Comparison of ENCODE assay signal across 19 cellular contexts in genomic region chr11:108787105-108787504, GRCh38.
A peak's percentile ranks its signal among the peaks of the same experiment; 100 is the strongest.
DNase-seq lines count a peak whose midpoint lies in the region; ATAC-seq and TF ChIP-seq lines count a peak whose summit lies in the region.
"Had no signal": no experiment of that assay in that cellular context is flagged by ENCODE, and none has a peak within 500 bp of the region (broad histone marks: within the 10 kb centered on the region; RNA-seq: fewer than 3 reads in every experiment).

No MANE protein-coding gene starts in this region.

- peak overlapping the region in 2 of 3 experiments; percentile 15 to 48; a peak in 2 of 7 replicates for H3K27ac Mint-ChIP-seq in H9
- peak overlapping the region; percentile 85 for H3K27ac Mint-ChIP-seq in nephron progenitor cell
- no peak overlapping the region for H3K27ac Mint-ChIP-seq in CD8-positive, alpha-beta memory T cell

- H3K4me2 ChIP-seq in H9 (ENCODE audit: insufficient read depth, insufficient read length, low read length) = no peak overlapping the region

- DNase-seq in ACHN = peak; percentile 15
- no peak for DNase-seq in H9
- DNase-seq in epithelial cell of esophagus (ENCODE audit: low read depth) = peak; percentile 14
- DNase-seq in nephron progenitor cell = no peak
- DNase-seq in CD8-positive, alpha-beta memory T cell = no peak
- no peak for DNase-seq in iPS-NIHi11 (ENCODE audit: low spot score)
- DNase-seq: 8988T, GF-D8, KBM-7, NCI-H1105, NCI-H1436 treated with DMSO at 0.1 percent for 48 hours, NCI-H1930, NCI-H2107, NCI-H524, NCI-H748 treated with DMSO at 0.1 percent for 48 hours, SJCRH30 had no signal

- no peak overlapping the region for H2BK120ac ChIP-seq in H9 (ENCODE audit: low read depth, low read length, poor library complexity, severe bottlenecking)

- no peak overlapping the region for H3K56ac ChIP-seq in H9 (ENCODE audit: insufficient read length, low read depth, low read length)

- H2AK5ac ChIP-seq in H9 (ENCODE audit: insufficient read length, low read length) = no peak overlapping the region

- no peak overlapping the region for H2AFZ ChIP-seq in H9 (ENCODE audit: low read length)

- H4K91ac ChIP-seq in H9 (ENCODE audit: insufficient read length, low read depth, low read length) = no peak overlapping the region

- no CpG with 5 or more reads among the region's 6 CpGs for WGBS in H9 (ENCODE audit: extremely low coverage, insufficient read length, low lambda C conversion rate)

- H2BK20ac ChIP-seq in H9 (ENCODE audit: low read depth, low read length, poor library complexity, severe bottlenecking) = no peak overlapping the region

- TF ChIP-seq CTCF in H9 (conservative IDR thresholded peaks at IDR 0.05) (no peak), epithelial cell of esophagus (IDR thresholded peaks at IDR 0.05; ENCODE audit: insufficient read depth, low read depth, low read length, missing control alignments) (no peak), nephron progenitor cell (IDR thresholded peaks at IDR 0.05) (no peak)

- POLR2A ChIA-PET in CD8-positive, alpha-beta memory T cell (lab: Charles Lee) = no interaction called here

- in situ Hi-C loops in ACHN (cut with HindIII; ENCODE audit: low pct_ligation_motif_present, low pct_unique_long_range_greater_than_20kb, low sequenced_read_pairs) = no loop called here

- peaks cover 3% of the 10 kb centered on the region for H3K79me1 ChIP-seq in H9 (ENCODE audit: insufficient read depth, low read depth, low read length, poor library complexity, severe bottlenecking)

- H3K9ac ChIP-seq in H9 (ENCODE audit: extremely low read depth, insufficient read length, low read length) = no peak overlapping the region

- peaks cover 8% of the 10 kb centered on the region; the same call in 1 of the 2 replicates for H3K4me1 ChIP-seq in H9 (ENCODE audit: insufficient read depth, low read length)
- H3K4me1 ChIP-seq in CD8-positive, alpha-beta memory T cell (ENCODE audit: insufficient read depth, low read length) = no peaks in the 10 kb centered on the region
- H3K4me1 ChIP-seq: SJCRH30 had no signal

- H3K79me2 ChIP-seq in H9 (ENCODE audit: insufficient read depth, low read length) = no peaks in the 10 kb centered on the region; the same call in 1 of the 2 replicates

- H3K36me3 Mint-ChIP-seq in H9 (ENCODE audit: insufficient read depth in 1 of 3, low read depth in 3 of 3) = peaks cover 0 to 2% (median 0%) of the 10 kb centered on the region in 3 experiments; a peak in 1 of 7 replicates
- H3K36me3 Mint-ChIP-seq in nephron progenitor cell (ENCODE audit: low read depth) = peaks cover 40% of the 10 kb centered on the region
- H3K36me3 Mint-ChIP-seq in CD8-positive, alpha-beta memory T cell = peaks cover 0 to 7% (median 1%) of the 10 kb centered on the region in 3 donors

- peaks cover 33% of the 10 kb centered on the region in 2 experiments for H3K4me1 Mint-ChIP-seq in H9
- H3K4me1 Mint-ChIP-seq in nephron progenitor cell = peaks cover 36% of the 10 kb centered on the region
- peaks cover 45 to 68% (median 63%) of the 10 kb centered on the region in 3 donors for H3K4me1 Mint-ChIP-seq in CD8-positive, alpha-beta memory T cell

- H2BK12ac ChIP-seq in H9 (ENCODE audit: insufficient read length, low read depth, low read length) = no peak overlapping the region

- no peak overlapping the region for H3T11ph ChIP-seq in H9 (ENCODE audit: low read length)

- H3K9me3 Mint-ChIP-seq in H9 (no peaks in the 10 kb centered on the region), nephron progenitor cell (peaks cover 30% of the 10 kb centered on the region)
- no peaks in the 10 kb centered on the region for H3K9me3 Mint-ChIP-seq in CD8-positive, alpha-beta memory T cell

- no peak overlapping the region for H2BK5ac ChIP-seq in H9 (ENCODE audit: insufficient read length, low read length)

- no peak overlapping the region for H3K4ac ChIP-seq in H9 (ENCODE audit: low read depth, low read length)

- H4K5ac ChIP-seq in H9 (ENCODE audit: insufficient read length, low read depth, low read length) = no peak overlapping the region

- no peaks in the 10 kb centered on the region for H3K23me2 ChIP-seq in H9 (ENCODE audit: insufficient read length, low read depth, low read length, poor library complexity, severe bottlenecking)

- no peak overlapping the region for H3K23ac ChIP-seq in H9 (ENCODE audit: insufficient read length, low read depth, low read length)

- CTCF ChIA-PET in CD8-positive, alpha-beta memory T cell (lab: Charles Lee) = no interaction called here

- H4K20me1 ChIP-seq in H9 (ENCODE audit: control insufficient read depth, insufficient read depth, insufficient read length) = no peaks in the 10 kb centered on the region

- H3K36me3 ChIP-seq in CD8-positive, alpha-beta memory T cell (ENCODE audit: insufficient read depth, low read length) = no peaks in the 10 kb centered on the region
- H3K36me3 ChIP-seq: SJCRH30 had no signal

- no peak overlapping the region for H4K8ac ChIP-seq in H9 (replicated peaks; ENCODE audit: insufficient read length, low read depth, low read length)

- H3K27me3 ChIP-seq in H9 (ENCODE audit: insufficient read depth, low read length) = no peaks in the 10 kb centered on the region
- no peaks in the 10 kb centered on the region for H3K27me3 ChIP-seq in CD8-positive, alpha-beta memory T cell (ENCODE audit: insufficient read depth, low read length, poor library complexity, severe bottlenecking)
- H3K27me3 ChIP-seq: SJCRH30 had no signal

- no peaks in the 10 kb centered on the region for H3K9me3 ChIP-seq in H9 (ENCODE audit: control insufficient read depth, low read depth, low read length)
- H3K9me3 ChIP-seq in CD8-positive, alpha-beta memory T cell (ENCODE audit: low read length) = no peaks in the 10 kb centered on the region
- H3K9me3 ChIP-seq: SJCRH30 had no signal

- H3K18ac ChIP-seq in H9 (ENCODE audit: insufficient read length, low read depth, low read length) = no peak overlapping the region

- no peak overlapping the region for H2BK15ac ChIP-seq in H9 (ENCODE audit: low read depth, low read length)

- H3K4me3 Mint-ChIP-seq in H9 (no peak overlapping the region), nephron progenitor cell (no peak overlapping the region)
- H3K4me3 Mint-ChIP-seq in CD8-positive, alpha-beta memory T cell = no peak overlapping the region

- H3K27me3 Mint-ChIP-seq in H9 (ENCODE audit: low read depth) (no peaks in the 10 kb centered on the region), nephron progenitor cell (ENCODE audit: low read depth, poor library complexity) (no peaks in the 10 kb centered on the region)
- H3K27me3 Mint-ChIP-seq in CD8-positive, alpha-beta memory T cell = no peaks in the 10 kb centered on the region

- no peak for ATAC-seq in HG03196 (IDR thresholded peaks at IDR 0.05; ENCODE audit: unreplicated experiment)
- ATAC-seq: Right ventricle myocardium inferior, SK-N-SH treated with all-trans-retinoic acid at 6 μM for 48 hours had no signal

- no peak overlapping the region for H3K27ac ChIP-seq in H9 (ENCODE audit: insufficient read length, low read depth, low read length)
- no peak overlapping the region for H3K27ac ChIP-seq in CD8-positive, alpha-beta memory T cell (ENCODE audit: low read depth, low read length)
- H3K27ac ChIP-seq: SJCRH30 had no signal

- H3K14ac ChIP-seq in H9 (ENCODE audit: insufficient read depth, low read length) = no peak overlapping the region

- H3K4me3 ChIP-seq in epithelial cell of esophagus (ENCODE audit: low read length) = no peak overlapping the region
- H3K4me3 ChIP-seq in CD8-positive, alpha-beta memory T cell (ENCODE audit: low read length) = no peak overlapping the region
- H3K4me3 ChIP-seq: SJCRH30 had no signal

Comparison
In these comparisons a context has a peak if more than half of its experiments do, and no peak if none do; other contexts are left out.
1. DNase-seq: peak in ACHN (single experiment) and epithelial cell of esophagus (single experiment); none in H9 (single experiment), nephron progenitor cell (single experiment), CD8-positive, alpha-beta memory T cell (0 of 5) and iPS-NIHi11 (single experiment).
2. H3K27ac Mint-ChIP-seq: peak in H9 (2 of 3) and nephron progenitor cell (single experiment); none in CD8-positive, alpha-beta memory T cell (0 of 8).